25 cellular contexts compared by ENCODE assay signal in genomic region chr12:46814143-46814542, GRCh38. TPM values are rescaled to one million over a fixed set of nuclear protein-coding genes. Genes with fewer than 3 reads are reported as not detected.
DNase-seq lines count a peak whose midpoint lies in the region; ATAC-seq, FAIRE-seq and TF ChIP-seq lines count a peak whose summit lies in the region.
"Had no signal": no experiment of that assay in that cellular context is flagged by ENCODE, and none has a peak within 500 bp of the region (broad histone marks: within the 10 kb centered on the region; RNA-seq: fewer than 3 reads in every experiment).

No MANE protein-coding gene starts in this region.

- H3K27me3 ChIP-seq in HepG2 (ENCODE audit: control insufficient read depth in 1 of 2, insufficient read depth in 2 of 2, low read length in 2 of 2) (no peaks in the 10 kb centered on the region), pancreas (no peaks in the 10 kb centered on the region)
- H3K27me3 ChIP-seq: BE2C; BLaER1 treated with 17β-estradiol and CSF1 and Interleukin-3, amounts not matched to agents 10 nM and 100 nM had no signal

- no peaks in the 10 kb centered on the region for H3K36me3 Mint-ChIP-seq in WTC11
- H3K36me3 Mint-ChIP-seq: CD14-positive monocyte; CD8-positive, alpha-beta memory T cell had no signal

- H3K27me3 Mint-ChIP-seq in WTC11 (ENCODE audit: low read depth), result no peaks in the 10 kb centered on the region
- H3K27me3 Mint-ChIP-seq: CD4-positive, alpha-beta T cell had no signal

- peak overlapping the region; percentile 31 for H3K27ac ChIP-seq in HepG2 (ENCODE audit: extremely low read length, insufficient read depth, low read length)
- H3K27ac ChIP-seq in pancreas, result peak overlapping the region in 1 of 4 donors; percentile 3
- no peak overlapping the region for H3K27ac ChIP-seq in RWPE1
- H3K27ac ChIP-seq: A549; BLaER1 treated with 17β-estradiol and CSF1 and Interleukin-3, amounts not matched to agents 10 nM and 100 nM; GM23248 had no signal

- FAIRE-seq in HepG2 (lab: Jason Lieb, UNC) (peak; percentile 77), pancreas (lab: Jason Lieb, UNC) (no peak), urothelium cell line (lab: Jason Lieb, UNC) (no peak)
- FAIRE-seq: A549, D721Med, G401.6, GM12892 had no signal

- TF ChIP-seq EP300 in HepG2 (IDR thresholded peaks at IDR 0.05; ENCODE audit: low read depth in 2 of 2, low read length in 2 of 2) (peak in 1 of 2 experiments; percentile 95; a peak in 2 of 4 replicates), HepG2 (CRISPR knock-in tag; IDR thresholded peaks at IDR 0.05; ENCODE audit: borderline replicate concordance) (peak; percentile 66; the same call in 1 of the 2 replicates)

- TF ChIP-seq CTCF in WTC11 (IDR thresholded peaks at IDR 0.05) (no peak), HepG2 (CRISPR knock-in tag; IDR thresholded peaks at IDR 0.05) (no peak), pancreas (IDR thresholded peaks at IDR 0.05) (no peak), RWPE1 (conservative IDR thresholded peaks at IDR 0.05; ENCODE audit: low read depth) (no peak)

- no TSS peak for BruUV-seq in HepG2 (replicated peaks; lab: Mats Ljungman, UMichigan)

- H4K20me1 ChIP-seq in HepG2 (ENCODE audit: insufficient read depth, low read length), result no peaks in the 10 kb centered on the region
- H4K20me1 ChIP-seq: BLaER1 treated with 17β-estradiol and CSF1 and Interleukin-3, amounts not matched to agents 10 nM and 100 nM had no signal

- H3K9me3 Mint-ChIP-seq in WTC11, result no peaks in the 10 kb centered on the region
- H3K9me3 Mint-ChIP-seq: CD14-positive monocyte; CD4-positive, alpha-beta T cell; CD8-positive, alpha-beta memory T cell had no signal

- H3K4me2 ChIP-seq in HepG2 (ENCODE audit: low read depth, low read length), result peak overlapping the region; percentile 48
- H3K4me2 ChIP-seq: A549; BLaER1 treated with 17β-estradiol and CSF1 and Interleukin-3, amounts not matched to agents 10 nM and 100 nM had no signal

- no peak overlapping the region for H3K4me3 Mint-ChIP-seq in WTC11
- H3K4me3 Mint-ChIP-seq: CD14-positive monocyte; CD4-positive, alpha-beta T cell; CD8-positive, alpha-beta memory T cell had no signal

- no peak overlapping the region for H2AFZ ChIP-seq in HepG2 (ENCODE audit: low read length)
- H2AFZ ChIP-seq: GM23248 had no signal

- in situ Hi-C loops in HepG2 (cut with HindIII; ENCODE audit: extremely low pct_ligation_motif_present, low pct_unique_long_range_greater_than_20kb), result no loop called here

- H3K4me1 Mint-ChIP-seq in WTC11, result peaks cover 20% of the 10 kb centered on the region
- H3K4me1 Mint-ChIP-seq: CD14-positive monocyte had no signal

- CTCF ChIA-PET in WTC11 (lab: Charles Lee), result interaction anchor here (1.6 kb wide), 1 partner anchor 170 kb away, joined by 3 read pairs; no protein-coding TSS in a partner anchor
- CTCF ChIA-PET in HepG2 (lab: Yijun Ruan, JAX; ENCODE audit: low intra/inter-chr PET ratio, low total read pairs), result no interaction called here
- CTCF ChIA-PET in RWPE1 (lab: Yijun Ruan, JAX), result interaction anchor here (0.6 kb wide), 1 partner anchor 784 kb away, joined by 9 read pairs; no protein-coding TSS in a partner anchor

- 4% methylated on average over 2 of the region's 2 CpGs for WGBS in HepG2 (ENCODE audit: low lambda C conversion rate)
- 21 to 22% methylated on average over 2 of the region's 2 CpGs for WGBS in pancreas, 2 donors

- ATAC-seq in WTC11 (no peak), HepG2 (peak; percentile 99), pancreas (peak in 3 of 4 donors; percentile 73 to 96 (median 84))
- ATAC-seq: A549 had no signal

- no peak for TF ChIP-seq POLR2A in HepG2 (IDR thresholded peaks at IDR 0.05; ENCODE audit: insufficient read depth in 1 of 2, low read depth in 2 of 2, low read length in 2 of 2)

- H3K79me2 ChIP-seq in HepG2 (ENCODE audit: insufficient read depth, low read length), result no peaks in the 10 kb centered on the region

- H3K9ac ChIP-seq in HepG2 (ENCODE audit: insufficient read depth, low read depth, low read length), result no peak overlapping the region
- H3K9ac ChIP-seq: BLaER1 treated with 17β-estradiol and CSF1 and Interleukin-3, amounts not matched to agents 10 nM and 100 nM; GM23248 had no signal

- intact Hi-C loops in HepG2 (cut with micrococcal nuclease; ENCODE audit: unreplicated experiment), result loop anchor here (2.0 kb wide), 1 partner anchor 13 kb away; no protein-coding TSS in a partner anchor
- intact Hi-C loops in pancreas (cut with DNase I), result no loop called here
- intact Hi-C loops in posterior vena cava (cut with DNase I), result no loop called here

- TF ChIP-seq RAD21 in HepG2 (CRISPR knock-in tag; IDR thresholded peaks at IDR 0.05), result no peak

- H3K9me3 ChIP-seq in HepG2 (ENCODE audit: low read length) (no peaks in the 10 kb centered on the region), pancreas (no peaks in the 10 kb centered on the region)
- H3K9me3 ChIP-seq: A549; BE2C; BLaER1 treated with 17β-estradiol and CSF1 and Interleukin-3, amounts not matched to agents 10 nM and 100 nM had no signal

- H3K4me3 ChIP-seq in HepG2 (replicated peaks in 1 of 3; ENCODE audit: insufficient read depth in 1 of 3, low read depth in 2 of 3, low read length in 3 of 3), result peak overlapping the region in 1 of 3 experiments; percentile 7; a peak in 1 of 6 replicates
- H3K4me3 ChIP-seq in pancreas, result no peak overlapping the region
- H3K4me3 ChIP-seq: A549; BLaER1 treated with 17β-estradiol and CSF1 and Interleukin-3, amounts not matched to agents 10 nM and 100 nM; GM23248 had no signal

- H3K36me3 ChIP-seq in HepG2 (replicated peaks in 1 of 2; ENCODE audit: control insufficient read depth in 1 of 2, insufficient read depth in 2 of 2, low read length in 2 of 2) (no peaks in the 10 kb centered on the region), pancreas (no peaks in the 10 kb centered on the region)
- H3K36me3 ChIP-seq: BE2C; BLaER1 treated with 17β-estradiol and CSF1 and Interleukin-3, amounts not matched to agents 10 nM and 100 nM had no signal

- peaks cover 58% of the 10 kb centered on the region for H3K4me1 ChIP-seq in HepG2 (ENCODE audit: insufficient read depth, low read length)
- H3K4me1 ChIP-seq in pancreas, result peaks cover 0 to 10% (median 5%) of the 10 kb centered on the region in 3 donors
- H3K4me1 ChIP-seq: A549, BE2C had no signal

- no peak overlapping the region for H3K27ac Mint-ChIP-seq in WTC11
- H3K27ac Mint-ChIP-seq: CD14-positive monocyte; CD4-positive, alpha-beta T cell; CD8-positive, alpha-beta memory T cell had no signal

- DNase-seq in DMS53 (lab: John Stamatoyannopoulos, UW), result peak; percentile 59
- no peak for DNase-seq in WTC11 (ENCODE audit: low spot score)
- peak; percentile 82 for DNase-seq in HepG2 (ENCODE audit: low spot score)
- no peak for DNase-seq in pancreas
- DNase-seq in NCI-H2081 (lab: John Stamatoyannopoulos, UW), result no peak
- DNase-seq in RWPE1 (ENCODE audit: low spot score), result no peak
- no peak for DNase-seq in posterior vena cava (ENCODE audit: low spot score)
- DNase-seq in urothelium cell line (ENCODE audit: low spot score), result no peak
- DNase-seq: 8988T; ACHN; AML-193; BE2C; CD4-positive, alpha-beta T cell; CD8-positive, alpha-beta memory T cell; DMS 273 treated with DMSO at 0.1 percent for 48 hours; DND-41; GM23248; H7; HCEC 1CT had no signal

- POLR2A ChIA-PET in WTC11 (lab: Charles Lee), result no interaction called here
- POLR2A ChIA-PET in HepG2 (lab: Yijun Ruan, JAX), result no interaction called here
- POLR2A ChIA-PET in RWPE1 (lab: Yijun Ruan, JAX; ENCODE audit: low non-redundant PET), result no interaction called here

TF ChIP-seq in WTC11, 78 proteins besides CTCF, POLR2A, EP300 and RAD21:
- TF ChIP-seq RELA (CRISPR knock-in tag; IDR thresholded peaks at IDR 0.05; ENCODE audit: borderline replicate concordance), result no peak
- TF ChIP-seq GABPB1 (CRISPR knock-in tag; IDR thresholded peaks at IDR 0.05), result peak; percentile 81

TF ChIP-seq in HepG2, 621 proteins besides CTCF, POLR2A, EP300 and RAD21 (continues in another document):
- no peak for TF ChIP-seq ATF7-NPFF (CRISPR knock-in tag; IDR thresholded peaks at IDR 0.05; ENCODE audit: low read depth)

RNA-seq across cellular contexts. Expression of gene SLC38A4, which starts 11.7 kb away (rescaled TPM):
- 6.1 to 12.6 TPM (median 12.1 TPM) in 3 replicates for total RNA-seq in WTC11 (2021)
- total RNA-seq in HepG2 (2016; rRNA removed; fragmentation: Illumina TruSeq; extraction: Trizol), result 2.8 and 3.5 TPM in 2 replicates
- 0.61 and 0.62 TPM in 2 replicates for total RNA-seq in HepG2 (2016; cell fraction: cytosol; rRNA removed; fragmentation: Illumina TruSeq; extraction: Trizol; ENCODE audit: low read depth)
- total RNA-seq in HepG2 (2016; cell fraction: insoluble cytoplasmic fraction; rRNA removed; fragmentation: Illumina TruSeq; extraction: Trizol), result 3.2 TPM in 2 replicates
- 2.4 and 2.6 TPM in 2 replicates for total RNA-seq in HepG2 (2016; cell fraction: membrane; rRNA removed; fragmentation: Illumina TruSeq; extraction: Trizol)
- total RNA-seq in HepG2 (2016; cell fraction: nucleus; rRNA removed; fragmentation: Illumina TruSeq; extraction: Trizol), result 2.5 and 2.9 TPM in 2 replicates
- polyA plus RNA-seq in HepG2 (2011; rRNA removed), result 5.0 and 5.2 TPM in 2 replicates
- 2.2 and 5.0 TPM in 2 replicates for polyA plus RNA-seq in HepG2 (2011; cell fraction: cytosol; rRNA removed)
- 3.0 and 5.8 TPM in 2 replicates for polyA plus RNA-seq in HepG2 (2011; cell fraction: nucleus; rRNA removed)
- 17.1 and 20.4 TPM in 2 replicates for polyA plus RNA-seq in HepG2 (2012)
- 0.35 TPM in 2 replicates for polyA plus RNA-seq in HepG2 (2016; cell fraction: cytosol; fragmentation: Illumina TruSeq; extraction: Trizol; ENCODE audit: low read depth)
- 2.7 and 3.2 TPM in 2 replicates for polyA plus RNA-seq in HepG2 (2016; cell fraction: insoluble cytoplasmic fraction; fragmentation: Illumina TruSeq; extraction: Trizol; ENCODE audit: low read depth)
- polyA plus RNA-seq in HepG2 (2016; cell fraction: membrane; fragmentation: Illumina TruSeq; extraction: Trizol; ENCODE audit: low read depth), result 1.3 and 1.4 TPM in 2 replicates
- 3.6 and 3.8 TPM in 2 replicates for polyA plus RNA-seq in HepG2 (2016; cell fraction: nucleus; fragmentation: Illumina TruSeq; extraction: Trizol; ENCODE audit: insufficient read depth, low read depth)
- polyA minus RNA-seq in HepG2 (2011; rRNA and poly(A)+ RNA removed; ENCODE audit: low replicate concordance), result 5.5 TPM in 1 of 2 replicates, not detected in the other
- 3.0 and 5.9 TPM in 2 replicates for polyA minus RNA-seq in HepG2 (2011; cell fraction: cytosol; rRNA and poly(A)+ RNA removed)
- polyA minus RNA-seq in HepG2 (2011; cell fraction: nucleus; rRNA and poly(A)+ RNA removed), result 3.0 and 6.1 TPM in 2 replicates
- 1 to 10 TPM; 2.1 to 8.8 (median 5.2) TPM for total RNA-seq in pancreas
- polyA plus RNA-seq in pancreas, result 10 to 100 TPM in 1 of 2 donors, 1 to 10 TPM in 1; 6.7 to 15.9 TPM
- 1 to 10 TPM; 1.0 to 1.5 TPM for total RNA-seq in posterior vena cava
- total RNA-seq: CD4-positive, alpha-beta T cell; CD8-positive, alpha-beta memory T cell had no signal
- polyA plus RNA-seq: CD14-positive monocyte; CD8-positive, alpha-beta memory T cell had no signal

Comparison
In these comparisons a context has a peak if more than half of its experiments do, and no peak if none do; other contexts are left out.
1. DNase-seq: peak in DMS53 (single experiment) and HepG2 (single experiment); none in WTC11 (single experiment), pancreas (0 of 6), NCI-H2081 (0 of 2), RWPE1 (single experiment), posterior vena cava (single experiment) and urothelium cell line (single experiment).